13 cellular contexts compared by ENCODE assay signal in genomic region chr19:57818378-57818777, GRCh38. TPM values are rescaled to one million over a fixed set of nuclear protein-coding genes. Genes with fewer than 3 reads are reported as not detected.
A peak's percentile ranks its signal among the peaks of the same experiment; 100 is the strongest.
DNase-seq lines count a peak whose midpoint lies in the region; ATAC-seq and TF ChIP-seq lines count a peak whose summit lies in the region.
"Had no signal": no experiment of that assay in that cellular context is flagged by ENCODE, and none has a peak within 500 bp of the region (broad histone marks: within the 10 kb centered on the region; RNA-seq: fewer than 3 reads in every experiment).

No MANE protein-coding gene starts in this region.

- H3K27ac ChIP-seq in BLaER1 treated with 17β-estradiol and CSF1 and Interleukin-3, amounts not matched to agents 10 nM and 100 nM: 0 out of 22 replicates have a peak overlapping the region, but pooled peaks of 1 of the 11 experiments have one; percentile 83
- peak overlapping the region; percentile 76 for H3K27ac ChIP-seq in mesendoderm (ENCODE audit: low read depth, low read length)
- H3K27ac ChIP-seq: brain microvascular endothelial cell had no signal

- H3K4me1 ChIP-seq in BLaER1 treated with 17β-estradiol and CSF1 and Interleukin-3, amounts not matched to agents 10 nM and 100 nM: peaks cover 31 to 46% (median 39%) of the 10 kb centered on the region in 10 experiments
- peaks cover 10% of the 10 kb centered on the region for H3K4me1 ChIP-seq in ES-I3 (ENCODE audit: insufficient read depth, low read length)
- H3K4me1 ChIP-seq in mesendoderm (ENCODE audit: control insufficient read depth, low read depth, low read length): peaks cover 2% of the 10 kb centered on the region

- no peak for DNase-seq in activated B cell treated with CpG ODN at 0.5 μM for 24 hours
- peak; percentile 64 for DNase-seq in mesendoderm
- DNase-seq: activated CD8-positive, alpha-beta memory T cell treated with anti-CD3 and anti-CD28 coated beads, Interleukin-2, amount 50 U/mL, for 4 hours; brain microvascular endothelial cell; heart right ventricle; NCI-H2171; psoas muscle; stimulated activated naive CD4-positive, alpha-beta T cell treated with Interleukin-2 at 50 U/mL for 16 hours had no signal

- H3K9ac ChIP-seq in BLaER1 treated with 17β-estradiol and CSF1 and Interleukin-3, amounts not matched to agents 10 nM and 100 nM: peak overlapping the region in 5 of 11 experiments; percentile 29 to 94 (median 91); a peak in 3 of 22 replicates
- H3K9ac ChIP-seq in ES-I3 (ENCODE audit: low read depth, low read length): peak overlapping the region; percentile 98; the same call in 1 of the 2 replicates
- H3K9ac ChIP-seq in mesendoderm (ENCODE audit: low read length): no peak overlapping the region

- H3K36me3 ChIP-seq in BLaER1 treated with 17β-estradiol and CSF1 and Interleukin-3, amounts not matched to agents 10 nM and 100 nM: peaks cover 0 to 29% (median 19%) of the 10 kb centered on the region in 11 experiments; a peak in 18 of 22 replicates
- H3K36me3 ChIP-seq in ES-I3 (ENCODE audit: insufficient read depth, low read length): no peaks in the 10 kb centered on the region
- peaks cover 2% of the 10 kb centered on the region for H3K36me3 ChIP-seq in mesendoderm (ENCODE audit: control insufficient read depth, insufficient read depth, low read length)

- H2BK120ac ChIP-seq in mesendoderm (ENCODE audit: low read depth, low read length): no peak overlapping the region

- H3K9me3 Mint-ChIP-seq in activated B cell treated with CpG ODN at 0.5 μM for 24 hours: no peaks in the 10 kb centered on the region

- H3K36me3 Mint-ChIP-seq in activated B cell treated with CpG ODN at 0.5 μM for 24 hours (ENCODE audit: low read depth): peaks cover 23% of the 10 kb centered on the region

- TF ChIP-seq CTCF in activated B cell treated with CpG ODN at 0.5 μM for 24 hours (IDR thresholded peaks at IDR 0.05): no peak

- peak overlapping the region in 1 of 10 experiments; percentile 93; a peak in 1 of 20 replicates for H3K4me3 ChIP-seq in BLaER1 treated with 17β-estradiol and CSF1 and Interleukin-3, amounts not matched to agents 10 nM and 100 nM
- H3K4me3 ChIP-seq in mesendoderm (ENCODE audit: low read length): no peak overlapping the region

- no peak overlapping the region for H2BK5ac ChIP-seq in mesendoderm (ENCODE audit: low read length)

- H3K27me3 Mint-ChIP-seq in activated B cell treated with CpG ODN at 0.5 μM for 24 hours: no peaks in the 10 kb centered on the region

- H3K79me1 ChIP-seq in mesendoderm (ENCODE audit: low read length): peaks cover 2% of the 10 kb centered on the region

- H3K9me3 ChIP-seq in BLaER1 treated with 17β-estradiol and CSF1 and Interleukin-3, amounts not matched to agents 10 nM and 100 nM (replicated peaks in 1 of 11): no peaks in the 10 kb centered on the region
- no peaks in the 10 kb centered on the region for H3K9me3 ChIP-seq in ES-I3 (ENCODE audit: control insufficient read depth, insufficient read depth, low read length)
- H3K9me3 ChIP-seq: heart right ventricle, psoas muscle had no signal

- WGBS in mesendoderm (ENCODE audit: extremely low coverage, insufficient coverage, low lambda C conversion rate): no CpG with 5 or more reads among the region's 7 CpGs

- H3K4ac ChIP-seq in mesendoderm (ENCODE audit: low read depth, low read length): no peak overlapping the region

- H3K4me1 Mint-ChIP-seq in activated B cell treated with CpG ODN at 0.5 μM for 24 hours: peaks cover 52% of the 10 kb centered on the region

- ATAC-seq in activated B cell treated with CpG ODN at 0.5 μM for 24 hours (ENCODE audit: low read depth) (no peak), HG03108 (IDR thresholded peaks at IDR 0.05; ENCODE audit: unreplicated experiment) (no peak), GM21526 (IDR thresholded peaks at IDR 0.05; ENCODE audit: low FRiP score, unreplicated experiment) (no peak)
- ATAC-seq in activated CD4-positive, CD25-positive, alpha-beta regulatory T cell treated with anti-CD3 and anti-CD28 coated beads, Interleukin-2, amount 50 U/mL, for 24 hours: no peak
- ATAC-seq: psoas muscle had no signal

- intact Hi-C loops in activated B cell treated with CpG ODN at 0.5 μM for 24 hours (cut with micrococcal nuclease): loop anchor here (5.0 to 10.0 kb wide), 4 partner anchors 336 to 576 kb away; partner anchors contain the start of genes ZNF17, ZNF329, ZNF460 and ZNF805

- peak overlapping the region; percentile 30 for H3K56ac ChIP-seq in mesendoderm (ENCODE audit: low read length)

- no peak overlapping the region for H2AK5ac ChIP-seq in mesendoderm (ENCODE audit: low read length)

- no peaks in the 10 kb centered on the region for H3K27me3 ChIP-seq in BLaER1 treated with 17β-estradiol and CSF1 and Interleukin-3, amounts not matched to agents 10 nM and 100 nM
- no peaks in the 10 kb centered on the region for H3K27me3 ChIP-seq in mesendoderm (ENCODE audit: insufficient read depth, low read length, poor library complexity)
- H3K27me3 ChIP-seq: brain microvascular endothelial cell, heart right ventricle had no signal

- CTCF ChIA-PET in activated B cell treated with CpG ODN at 0.5 μM for 24 hours (lab: Charles Lee): no interaction called here

- H3K4me3 Mint-ChIP-seq in activated B cell treated with CpG ODN at 0.5 μM for 24 hours: peak overlapping the region; percentile 73

- peak overlapping the region; percentile 2 for H3K18ac ChIP-seq in mesendoderm (ENCODE audit: low read length)

- no peak overlapping the region for H4K8ac ChIP-seq in mesendoderm (ENCODE audit: low read depth, low read length)

- peaks cover 45% of the 10 kb centered on the region for H3K79me2 ChIP-seq in mesendoderm (ENCODE audit: control insufficient read depth, insufficient read depth, low read length)

- H3K4me2 ChIP-seq in BLaER1 treated with 17β-estradiol and CSF1 and Interleukin-3, amounts not matched to agents 10 nM and 100 nM: peak overlapping the region; percentile 84 to 95 (median 92); a peak in 20 of 22 replicates
- no peak overlapping the region for H3K4me2 ChIP-seq in mesendoderm (ENCODE audit: low read length)

- POLR2A ChIA-PET in activated B cell treated with CpG ODN at 0.5 μM for 24 hours (lab: Charles Lee): interaction anchor here (0.9 to 2.5 kb wide), 7 partner anchors 43 to 701 kb away, joined by 3 to 21 read pairs (median 8); partner anchors contain the start of genes ZBTB45, ZNF154, ZNF417 and ZNF606

- no peak overlapping the region for H2BK15ac ChIP-seq in mesendoderm (replicated peaks; ENCODE audit: low read depth)

- H3K27ac Mint-ChIP-seq in activated B cell treated with CpG ODN at 0.5 μM for 24 hours: peak overlapping the region; percentile 63

- peaks cover 0 to 35% (median 25%) of the 10 kb centered on the region in 11 experiments; a peak in 15 of 22 replicates for H4K20me1 ChIP-seq in BLaER1 treated with 17β-estradiol and CSF1 and Interleukin-3, amounts not matched to agents 10 nM and 100 nM

- no peak overlapping the region for H3K23ac ChIP-seq in mesendoderm (ENCODE audit: low read length)

- no peak overlapping the region for H4K5ac ChIP-seq in mesendoderm (ENCODE audit: low read length)

RNA-seq across cellular contexts. Expression of gene ZNF552, which starts 3.7 kb away (rescaled TPM):
- 13.9 and 15.6 TPM in 2 replicates for total RNA-seq in activated B cell treated with CpG ODN at 0.5 μM for 24 hours
- 7.8 TPM for polyA plus RNA-seq in mesendoderm (2013, experiment 1 of 2)
- polyA plus RNA-seq in mesendoderm (2013, experiment 2 of 2): 8.2 TPM

RNA-seq across cellular contexts. Expression of gene ZNF587B, which starts 11.7 kb away (rescaled TPM):
- total RNA-seq in activated B cell treated with CpG ODN at 0.5 μM for 24 hours: 29.3 and 35.0 TPM in 2 replicates
- polyA plus RNA-seq in mesendoderm (2013, experiment 1 of 2): 22.6 TPM
- polyA plus RNA-seq in mesendoderm (2013, experiment 2 of 2): 21.8 TPM

RNA-seq across cellular contexts. Expression of gene ZNF587, which starts 31.3 kb away (rescaled TPM):
- 44.0 and 61.1 TPM in 2 replicates for total RNA-seq in activated B cell treated with CpG ODN at 0.5 μM for 24 hours
- polyA plus RNA-seq in mesendoderm (2013, experiment 1 of 2): 15.6 TPM
- 15.9 TPM for polyA plus RNA-seq in mesendoderm (2013, experiment 2 of 2)

RNA-seq across cellular contexts. Expression of gene ZNF586, which starts 48.9 kb away (rescaled TPM):
- 29.4 and 33.7 TPM in 2 replicates for total RNA-seq in activated B cell treated with CpG ODN at 0.5 μM for 24 hours
- polyA plus RNA-seq in mesendoderm (2013, experiment 1 of 2): 8.3 TPM
- 8.8 TPM for polyA plus RNA-seq in mesendoderm (2013, experiment 2 of 2)
